ENCODE assay signal across 16 cellular contexts in genomic region chr3:101020616-101021015, GRCh38. TPM values are rescaled to one million over a fixed set of nuclear protein-coding genes. Genes with fewer than 3 reads are reported as not detected.
"Had no signal": no experiment of that assay in that cellular context is flagged by ENCODE, and none has a peak within 500 bp of the region (broad histone marks: within the 10 kb centered on the region; RNA-seq: fewer than 3 reads in every experiment).

No MANE protein-coding gene starts in this region.

- H3K27me3 ChIP-seq: body of pancreas, testis, upper lobe of right lung had no signal

- H3K27ac Mint-ChIP-seq: activated naive CD4-positive, alpha-beta T cell treated with anti-CD3 and anti-CD28 coated beads, Interleukin-2, amount 10 ng/mL, durations not matched to agents 7 days and 5 days; activated T-helper 2 cell treated with anti-CD3 and anti-CD28 coated beads, Interferon-gamma antibody, Interleukin-2, Interleukin-4, amounts not matched to agents 10 μg/mL and 5 μg/mL and 100 μg/mL, durations not matched to agents 14 hours and 24 hours and 36 hours; endodermal cell; nephron; stimulated activated naive CD8-positive, alpha-beta T cell treated with anti-CD3 and anti-CD28 coated beads, Interleukin-15, amount 100 ng/mL, for 72 hours had no signal

- H3K36me3 ChIP-seq: prostate gland, upper lobe of right lung had no signal

- DNase-seq: activated CD4-positive, alpha-beta T cell treated with anti-CD3 and anti-CD28 coated beads for 1 hour; activated CD4-positive, alpha-beta T cell treated with anti-CD3 and anti-CD28 coated beads, Interleukin-2, amount 50 U/mL, for 4 hours; activated naive CD4-positive, alpha-beta T cell treated with anti-CD3 and anti-CD28 coated beads, Interleukin-2, amount 10 ng/mL, durations not matched to agents 7 days and 5 days; body of pancreas; dorsolateral prefrontal cortex; endodermal cell; foreskin melanocyte; nucleus accumbens; right cardiac atrium; stimulated activated naive CD8-positive, alpha-beta T cell treated with anti-CD3 and anti-CD28 coated beads, Interleukin-15, amount 100 ng/mL, for 72 hours; testis; upper lobe of right lung had no signal

- ATAC-seq: body of pancreas; right cardiac atrium; stimulated activated naive CD8-positive, alpha-beta T cell treated with anti-CD3 and anti-CD28 coated beads, Interleukin-15, amount 100 ng/mL, for 72 hours; upper lobe of right lung had no signal

- H3K4me1 Mint-ChIP-seq: activated naive CD4-positive, alpha-beta T cell treated with anti-CD3 and anti-CD28 coated beads, Interleukin-2, amount 10 ng/mL, durations not matched to agents 7 days and 5 days; endodermal cell; nephron; stimulated activated naive CD8-positive, alpha-beta T cell treated with anti-CD3 and anti-CD28 coated beads, Interleukin-15, amount 100 ng/mL, for 72 hours had no signal

- H3K36me3 Mint-ChIP-seq: activated naive CD4-positive, alpha-beta T cell treated with anti-CD3 and anti-CD28 coated beads, Interleukin-2, amount 10 ng/mL, durations not matched to agents 7 days and 5 days had no signal

- H3K4me3 Mint-ChIP-seq: activated naive CD4-positive, alpha-beta T cell treated with anti-CD3 and anti-CD28 coated beads, Interleukin-2, amount 10 ng/mL, durations not matched to agents 7 days and 5 days; endodermal cell; nephron; stimulated activated naive CD8-positive, alpha-beta T cell treated with anti-CD3 and anti-CD28 coated beads, Interleukin-15, amount 100 ng/mL, for 72 hours had no signal

- H3K9me3 Mint-ChIP-seq: activated naive CD4-positive, alpha-beta T cell treated with anti-CD3 and anti-CD28 coated beads, Interleukin-2, amount 10 ng/mL, durations not matched to agents 7 days and 5 days; activated T-helper 2 cell treated with anti-CD3 and anti-CD28 coated beads, Interferon-gamma antibody, Interleukin-2, Interleukin-4, amounts not matched to agents 10 μg/mL and 5 μg/mL and 100 μg/mL, durations not matched to agents 14 hours and 24 hours and 36 hours; endodermal cell had no signal

- H3K4me3 ChIP-seq: body of pancreas, dorsolateral prefrontal cortex, prostate gland, testis, upper lobe of right lung had no signal

- H3K4me1 ChIP-seq: body of pancreas, prostate gland, testis, upper lobe of right lung had no signal

- H3K27me3 Mint-ChIP-seq: activated naive CD4-positive, alpha-beta T cell treated with anti-CD3 and anti-CD28 coated beads, Interleukin-2, amount 10 ng/mL, durations not matched to agents 7 days and 5 days; stimulated activated naive CD8-positive, alpha-beta T cell treated with anti-CD3 and anti-CD28 coated beads, Interleukin-15, amount 100 ng/mL, for 72 hours had no signal

- H3K9me3 ChIP-seq: body of pancreas, prostate gland, testis, upper lobe of right lung had no signal

- H3K27ac ChIP-seq: body of pancreas, dorsolateral prefrontal cortex, prostate gland, testis, upper lobe of right lung had no signal

RNA-seq across cellular contexts. Expression of gene ABI3BP, which starts 27.4 kb away (rescaled TPM):
- total RNA-seq: activated T-helper 2 cell treated with anti-CD3 and anti-CD28 coated beads, Interferon-gamma antibody, Interleukin-2, Interleukin-4, amounts not matched to agents 10 μg/mL and 5 μg/mL and 100 μg/mL, durations not matched to agents 14 hours and 24 hours and 36 hours; T-helper 1 cell treated with Interleukin-12 subunit alpha and Interleukin-12 subunit beta and Interleukin-4 antibody, amounts not matched to agents 30 ng/mL and 1 ng/mL, for 36 hours had no signal
